Comparison of ENCODE assay signal across 15 cellular contexts in the genomic region with DNA sequence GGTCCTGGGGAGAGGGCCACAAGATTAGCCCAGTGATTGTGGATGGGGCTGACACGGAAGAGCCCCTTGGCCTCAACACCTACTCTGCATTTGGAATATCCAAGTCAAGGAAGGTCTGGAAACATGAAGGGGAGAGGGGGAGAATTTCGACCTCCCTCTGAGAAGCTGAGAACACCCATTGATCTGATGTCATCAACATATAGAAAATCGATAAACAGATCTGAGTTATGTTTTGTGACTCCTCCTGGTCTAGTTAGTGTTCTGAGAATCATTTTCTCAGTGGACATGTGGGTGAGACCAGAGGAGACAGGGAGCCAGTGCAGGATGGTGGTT.
DNase-seq lines count a peak whose midpoint lies in the region; ATAC-seq and TF ChIP-seq lines count a peak whose summit lies in the region.
"Had no signal": no experiment of that assay in that cellular context is flagged by ENCODE, and none has a peak within 500 bp of the region (broad histone marks: within the 10 kb centered on the region; RNA-seq: fewer than 3 reads in every experiment).

No MANE protein-coding gene starts in this region.

- H3K36me3 ChIP-seq in mucosa of rectum (ENCODE audit: control insufficient read depth in 2 of 2, insufficient read depth in 2 of 2, low read length in 2 of 2) (no peaks in the 10 kb centered on the region), transverse colon (no peaks in the 10 kb centered on the region), mesendoderm (ENCODE audit: control insufficient read depth, insufficient read depth, low read length) (no peaks in the 10 kb centered on the region), trophoblast cell (ENCODE audit: control insufficient read depth in 1 of 2, insufficient read depth in 2 of 2, low read length in 2 of 2) (no peaks in the 10 kb centered on the region)
- H3K36me3 ChIP-seq: suprapubic skin had no signal

- H2AK5ac ChIP-seq in mesendoderm (ENCODE audit: low read length) = no peak overlapping the region
- no peak overlapping the region for H2AK5ac ChIP-seq in trophoblast cell (ENCODE audit: low read length)

- no peak overlapping the region for H3K56ac ChIP-seq in mesendoderm (ENCODE audit: low read length)

- H3K18ac ChIP-seq in mesendoderm (ENCODE audit: low read length) (no peak overlapping the region), trophoblast cell (ENCODE audit: low read length) (no peak overlapping the region)

- H2BK5ac ChIP-seq in mesendoderm (ENCODE audit: low read length) (no peak overlapping the region), trophoblast cell (ENCODE audit: low read depth, low read length, poor library complexity) (no peak overlapping the region)

- H3K4me1 ChIP-seq in mucosa of rectum (ENCODE audit: control insufficient read depth in 2 of 2, insufficient read depth in 2 of 2, low read length in 2 of 2) (peaks cover 8 to 10% of the 10 kb centered on the region in 2 donors), transverse colon (peaks cover 3 to 21% (median 10%) of the 10 kb centered on the region in 4 donors), mesendoderm (ENCODE audit: control insufficient read depth, low read depth, low read length) (no peaks in the 10 kb centered on the region), trophoblast cell (ENCODE audit: control insufficient read depth in 1 of 2, insufficient read depth in 2 of 2, low read length in 2 of 2) (peaks cover 0 to 3% of the 10 kb centered on the region in 2 experiments)
- H3K4me1 ChIP-seq: parathyroid adenoma had no signal

- TF ChIP-seq CTCF in activated CD8-positive, alpha-beta T cell treated with anti-CD3 and anti-CD28 coated beads for 36 hours (IDR thresholded peaks at IDR 0.05) = peak; percentile 45
- peak; percentile 63 for TF ChIP-seq CTCF in VCaP (conservative IDR thresholded peaks at IDR 0.05)
- TF ChIP-seq CTCF in transverse colon (IDR thresholded peaks at IDR 0.05) = peak in 1 of 5 experiments; percentile 2

- no peak for DNase-seq in activated CD8-positive, alpha-beta T cell treated with anti-CD3 and anti-CD28 coated beads for 36 hours
- DNase-seq in activated CD8-positive, alpha-beta T cell treated with anti-CD3 and anti-CD28 coated beads, Interleukin-2, amount 10 ng/mL, durations not matched to agents 7 days and 5 days = no peak
- DNase-seq in transverse colon = no peak
- no peak for DNase-seq in mesendoderm
- no peak for DNase-seq in trophoblast cell
- no peak for DNase-seq in NCI-H1930 (lab: John Stamatoyannopoulos, UW)
- DNase-seq: cerebellar nuclear complex, NCI-H2227 treated with DMSO at 0.1 percent for 48 hours had no signal

- no peak overlapping the region for H2BK12ac ChIP-seq in trophoblast cell (ENCODE audit: low read length)

- no peaks in the 10 kb centered on the region for H3K9me3 ChIP-seq in mucosa of rectum (ENCODE audit: control insufficient read depth in 2 of 2, low read length in 2 of 2)
- H3K9me3 ChIP-seq in transverse colon = no peaks in the 10 kb centered on the region
- H3K9me3 ChIP-seq in trophoblast cell (ENCODE audit: insufficient read depth, low read depth, low read length) = no peaks in the 10 kb centered on the region
- H3K9me3 ChIP-seq: mucosa of descending colon, suprapubic skin had no signal

- no peak overlapping the region for H2AFZ ChIP-seq in trophoblast cell (ENCODE audit: insufficient read depth, low read length, poor library complexity)
- H2AFZ ChIP-seq: parathyroid adenoma had no signal

- peaks cover 23% of the 10 kb centered on the region for H3K4me1 Mint-ChIP-seq in activated CD8-positive, alpha-beta T cell treated with anti-CD3 and anti-CD28 coated beads for 36 hours (ENCODE audit: low read depth)
- peaks cover 39% of the 10 kb centered on the region for H3K4me1 Mint-ChIP-seq in activated CD8-positive, alpha-beta T cell treated with anti-CD3 and anti-CD28 coated beads, Interleukin-2, amount 10 ng/mL, durations not matched to agents 7 days and 5 days (ENCODE audit: low read depth)

- no peak overlapping the region for H3K14ac ChIP-seq in trophoblast cell (ENCODE audit: low read length)

- no peaks in the 10 kb centered on the region for H3K79me2 ChIP-seq in mesendoderm (ENCODE audit: control insufficient read depth, insufficient read depth, low read length)
- H3K79me2 ChIP-seq in trophoblast cell (ENCODE audit: control insufficient read depth, insufficient read depth, low read length, poor library complexity) = no peaks in the 10 kb centered on the region
- H3K79me2 ChIP-seq: parathyroid adenoma had no signal

- H3K36me3 Mint-ChIP-seq in activated CD8-positive, alpha-beta T cell treated with anti-CD3 and anti-CD28 coated beads for 36 hours (ENCODE audit: low read depth) = no peaks in the 10 kb centered on the region
- peaks cover 28% of the 10 kb centered on the region for H3K36me3 Mint-ChIP-seq in activated CD8-positive, alpha-beta T cell treated with anti-CD3 and anti-CD28 coated beads, Interleukin-2, amount 10 ng/mL, durations not matched to agents 7 days and 5 days (ENCODE audit: low read depth)

- H3K4ac ChIP-seq in mesendoderm (ENCODE audit: low read depth, low read length) (no peak overlapping the region), trophoblast cell (ENCODE audit: low read depth, low read length) (no peak overlapping the region)

- H3K27ac ChIP-seq in VCaP (peak overlapping the region; percentile 71), mucosa of rectum (ENCODE audit: low read depth in 2 of 2, low read length in 2 of 2) (peak overlapping the region in 1 of 2 donors; percentile 24), transverse colon (peak overlapping the region; percentile 54 to 73 (median 66)), mesendoderm (ENCODE audit: low read depth, low read length) (no peak overlapping the region), trophoblast cell (ENCODE audit: low read depth, low read length) (no peak overlapping the region)
- H3K27ac ChIP-seq: parathyroid adenoma had no signal

- H4K12ac ChIP-seq in trophoblast cell (ENCODE audit: low read depth, low read length) = no peak overlapping the region

- H3K27me3 Mint-ChIP-seq in activated CD8-positive, alpha-beta T cell treated with anti-CD3 and anti-CD28 coated beads for 36 hours = peaks cover 23% of the 10 kb centered on the region
- H3K27me3 Mint-ChIP-seq in activated CD8-positive, alpha-beta T cell treated with anti-CD3 and anti-CD28 coated beads, Interleukin-2, amount 10 ng/mL, durations not matched to agents 7 days and 5 days (ENCODE audit: low read depth) = peaks cover 21% of the 10 kb centered on the region
- H3K27me3 Mint-ChIP-seq: CD4-positive, alpha-beta memory T cell had no signal

- H2BK120ac ChIP-seq in mesendoderm (ENCODE audit: low read depth, low read length) = no peak overlapping the region
- H2BK120ac ChIP-seq in trophoblast cell (ENCODE audit: insufficient read depth, low read length, poor library complexity) = no peak overlapping the region

- no peak for ATAC-seq in activated CD8-positive, alpha-beta T cell treated with anti-CD3 and anti-CD28 coated beads for 36 hours
- no peak for ATAC-seq in activated CD8-positive, alpha-beta T cell treated with anti-CD3 and anti-CD28 coated beads, Interleukin-2, amount 10 ng/mL, durations not matched to agents 7 days and 5 days

- TF ChIP-seq EP300 in transverse colon (IDR thresholded peaks at IDR 0.05; ENCODE audit: low read depth) = no peak

- H3K27ac Mint-ChIP-seq in activated CD8-positive, alpha-beta T cell treated with anti-CD3 and anti-CD28 coated beads for 36 hours = no peak overlapping the region
- no peak overlapping the region for H3K27ac Mint-ChIP-seq in activated CD8-positive, alpha-beta T cell treated with anti-CD3 and anti-CD28 coated beads, Interleukin-2, amount 10 ng/mL, durations not matched to agents 7 days and 5 days
- H3K27ac Mint-ChIP-seq: activated naive CD4-positive, alpha-beta T cell treated with anti-CD3 and anti-CD28 coated beads for 36 hours; CD4-positive, alpha-beta memory T cell had no signal

- H4K8ac ChIP-seq in mesendoderm (ENCODE audit: low read depth, low read length) = no peak overlapping the region
- no peak overlapping the region for H4K8ac ChIP-seq in trophoblast cell (ENCODE audit: low read depth, low read length)

- no peak overlapping the region for H4K5ac ChIP-seq in mesendoderm (ENCODE audit: low read length)

- H3K9ac ChIP-seq in mucosa of rectum (ENCODE audit: low read depth in 1 of 2, low read length in 2 of 2) (peak overlapping the region; percentile 5 to 44), mesendoderm (ENCODE audit: low read length) (no peak overlapping the region), trophoblast cell (ENCODE audit: low read length) (no peak overlapping the region)
- H3K9ac ChIP-seq: parathyroid adenoma had no signal

- POLR2A ChIA-PET in activated CD8-positive, alpha-beta T cell treated with anti-CD3 and anti-CD28 coated beads for 36 hours (lab: Charles Lee) = no interaction called here
- POLR2A ChIA-PET in activated CD8-positive, alpha-beta T cell treated with anti-CD3 and anti-CD28 coated beads, Interleukin-2, amount 10 ng/mL, durations not matched to agents 7 days and 5 days (lab: Charles Lee) = no interaction called here

- 25 to 27% methylated on average over 1 to 3 of the region's 3 CpGs for WGBS in transverse colon (ENCODE audit: low coverage in 1 of 2), 2 donors
- no CpG with 5 or more reads among the region's 3 CpGs for WGBS in mesendoderm (ENCODE audit: extremely low coverage, insufficient coverage, low lambda C conversion rate)
- WGBS in trophoblast cell (ENCODE audit: extremely low coverage, insufficient coverage, insufficient read length) = no CpG with 5 or more reads among the region's 3 CpGs

- H3K4me3 Mint-ChIP-seq in activated CD8-positive, alpha-beta T cell treated with anti-CD3 and anti-CD28 coated beads for 36 hours = no peak overlapping the region
- H3K4me3 Mint-ChIP-seq in activated CD8-positive, alpha-beta T cell treated with anti-CD3 and anti-CD28 coated beads, Interleukin-2, amount 10 ng/mL, durations not matched to agents 7 days and 5 days = no peak overlapping the region
- H3K4me3 Mint-ChIP-seq: activated naive CD4-positive, alpha-beta T cell treated with anti-CD3 and anti-CD28 coated beads for 36 hours; CD4-positive, alpha-beta memory T cell had no signal

- no peaks in the 10 kb centered on the region for H3K9me3 Mint-ChIP-seq in activated CD8-positive, alpha-beta T cell treated with anti-CD3 and anti-CD28 coated beads for 36 hours
- H3K9me3 Mint-ChIP-seq in activated CD8-positive, alpha-beta T cell treated with anti-CD3 and anti-CD28 coated beads, Interleukin-2, amount 10 ng/mL, durations not matched to agents 7 days and 5 days (ENCODE audit: insufficient read depth) = no peaks in the 10 kb centered on the region
- H3K9me3 Mint-ChIP-seq: activated naive CD4-positive, alpha-beta T cell treated with anti-CD3 and anti-CD28 coated beads for 36 hours; CD4-positive, alpha-beta memory T cell had no signal

- H3K23ac ChIP-seq in mesendoderm (ENCODE audit: low read length) (no peak overlapping the region), trophoblast cell (ENCODE audit: low read length) (no peak overlapping the region)

- H3K27me3 ChIP-seq in mucosa of rectum (ENCODE audit: control insufficient read depth in 2 of 2, insufficient read depth in 2 of 2, low read length in 2 of 2) (no peaks in the 10 kb centered on the region), transverse colon (no peaks in the 10 kb centered on the region), mesendoderm (ENCODE audit: insufficient read depth, low read length, poor library complexity) (no peaks in the 10 kb centered on the region), trophoblast cell (ENCODE audit: insufficient read depth, low read length) (no peaks in the 10 kb centered on the region)
- H3K27me3 ChIP-seq: suprapubic skin had no signal

- intact Hi-C loops in activated CD8-positive, alpha-beta T cell treated with anti-CD3 and anti-CD28 coated beads for 36 hours (cut with micrococcal nuclease) = loop anchor here (1.0 to 10.0 kb wide), 3 partner anchors 79 to 591 kb away; no protein-coding TSS in a partner anchor
- intact Hi-C loops in transverse colon (cut with DNase I; ENCODE audit: low total_unique reads) = loop anchor here (5.0 kb wide), 2 partner anchors 319 to 369 kb away; no protein-coding TSS in a partner anchor

- CTCF ChIA-PET in activated CD8-positive, alpha-beta T cell treated with anti-CD3 and anti-CD28 coated beads for 36 hours (lab: Charles Lee) = interaction anchor here (0.6 to 3.6 kb wide), 14 partner anchors 14 to 632 kb away, joined by 3 to 34 read pairs (median 4); no protein-coding TSS in a partner anchor
- CTCF ChIA-PET in activated CD8-positive, alpha-beta T cell treated with anti-CD3 and anti-CD28 coated beads, Interleukin-2, amount 10 ng/mL, durations not matched to agents 7 days and 5 days (lab: Charles Lee) = interaction anchor here (1.0 to 3.1 kb wide), 10 partner anchors 62 to 593 kb away, joined by 3 to 29 read pairs (median 4); no protein-coding TSS in a partner anchor

- in situ Hi-C loops in transverse colon (cut with MboI; ENCODE audit: low pct_ligation_motif_present in 1 of 4, low pct_unique_long_range_greater_than_20kb in 1 of 4, low sequenced_read_pairs in 3 of 4) = loop anchor here (5.0 to 25.0 kb wide), 6 partner anchors 81 to 594 kb away; no protein-coding TSS in a partner anchor

- no peak for TF ChIP-seq POLR2A in transverse colon (IDR thresholded peaks at IDR 0.05)

- H3K4me3 ChIP-seq in mucosa of rectum (ENCODE audit: low read length in 2 of 2) = peak overlapping the region in 1 of 2 donors; percentile 8
- H3K4me3 ChIP-seq in transverse colon = no peak overlapping the region
- H3K4me3 ChIP-seq in mesendoderm (ENCODE audit: low read length) = no peak overlapping the region
- no peak overlapping the region for H3K4me3 ChIP-seq in trophoblast cell (ENCODE audit: low read depth, low read length)
- H3K4me3 ChIP-seq: mucosa of descending colon had no signal

- no peak overlapping the region for H4K91ac ChIP-seq in trophoblast cell (ENCODE audit: low read depth, low read length)

- no peak overlapping the region for H2BK15ac ChIP-seq in mesendoderm (replicated peaks; ENCODE audit: low read depth)

- H3K4me2 ChIP-seq in mesendoderm (ENCODE audit: low read length) (no peak overlapping the region), trophoblast cell (ENCODE audit: low read length) (no peak overlapping the region)

- H3K79me1 ChIP-seq in mesendoderm (ENCODE audit: low read length) (no peaks in the 10 kb centered on the region), trophoblast cell (ENCODE audit: low read length) (no peaks in the 10 kb centered on the region)

Comparison
In these comparisons a context has a peak if more than half of its experiments do, and no peak if none do; other contexts are left out.
1. H3K27ac ChIP-seq: peak in VCaP (single experiment) and transverse colon (4 of 4); none in mesendoderm (single experiment) and trophoblast cell (single experiment).
2. H3K9ac ChIP-seq: peak in mucosa of rectum (2 of 2); none in mesendoderm (single experiment) and trophoblast cell (single experiment).